Comparison of ENCODE assay signal across 8 cellular contexts in the genomic region with DNA sequence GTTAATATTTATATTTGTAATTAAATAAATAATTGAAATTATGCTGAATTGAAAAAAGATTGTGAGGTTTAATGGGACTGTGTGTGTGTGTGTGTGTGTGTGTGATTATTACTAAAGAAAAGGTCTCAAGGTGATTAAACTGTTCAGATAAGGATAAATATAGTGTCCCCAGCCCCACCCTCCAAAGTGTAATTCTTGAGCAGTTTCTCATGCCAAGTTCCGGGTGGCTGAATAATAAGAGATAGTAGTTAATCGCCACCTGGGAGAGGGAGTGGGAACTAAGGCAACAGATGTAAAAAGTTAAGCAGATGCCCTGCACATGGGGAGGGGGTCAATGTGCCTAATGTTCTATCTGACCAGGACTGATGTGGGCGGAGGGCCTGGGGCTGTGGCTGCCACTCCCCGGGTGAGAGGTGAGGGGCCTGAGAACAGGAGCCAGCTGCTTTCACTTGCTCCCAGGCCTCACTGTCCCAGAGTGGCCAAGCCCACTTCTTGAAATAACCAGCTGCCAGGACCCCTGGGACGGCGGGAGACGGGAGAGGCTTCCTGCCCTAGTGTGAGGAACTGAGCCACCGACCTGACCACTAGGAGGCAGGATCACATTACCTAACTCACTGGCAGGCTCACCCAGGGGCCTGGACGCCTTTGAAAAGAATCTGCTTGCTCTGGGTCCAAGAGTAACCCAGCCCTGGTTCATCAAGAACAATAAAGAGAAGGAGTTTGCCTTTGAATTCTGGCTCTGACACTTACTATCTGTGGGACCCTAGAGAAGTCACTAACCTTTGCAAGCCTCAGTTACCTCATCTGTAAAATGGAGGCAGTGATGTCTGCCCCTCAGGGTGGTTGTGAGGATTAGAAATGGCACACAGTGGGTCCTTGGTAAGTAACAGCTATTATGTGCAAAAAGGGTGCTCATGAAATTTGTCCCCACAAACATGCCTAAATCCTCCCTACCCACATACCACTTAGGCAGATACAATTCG.
A peak's percentile ranks its signal among the peaks of the same experiment; 100 is the strongest.
DNase-seq lines count a peak whose midpoint lies in the region; ATAC-seq lines count a peak whose summit lies in the region.

No MANE protein-coding gene starts in this region.

- intact Hi-C loops in sciatic nerve (cut with DNase I), result no loop called here
- intact Hi-C loops in aorta (cut with DNase I), result no loop called here

- no peak overlapping the region for H3K4me3 ChIP-seq in aorta (ENCODE audit: low read length in 2 of 2)

- no peaks in the 10 kb centered on the region for H3K9me3 ChIP-seq in aorta (ENCODE audit: control insufficient read depth, low read length)

- H3K27me3 ChIP-seq in aorta (ENCODE audit: control insufficient read depth in 1 of 2, insufficient read depth in 2 of 2, low read length in 1 of 2), result no peaks in the 10 kb centered on the region

- peak; percentile 76 for ATAC-seq in GM18511 (IDR thresholded peaks at IDR 0.05; ENCODE audit: unreplicated experiment)
- ATAC-seq in sciatic nerve, result peak; percentile 81
- no peak for ATAC-seq in aorta (ENCODE audit: low FRiP score)

- peak; percentile 7 for DNase-seq in CMK (ENCODE audit: low read depth)
- DNase-seq in HPDE6-E6E7 (ENCODE audit: extremely low spot score), result peak; percentile 17
- DNase-seq in SKM-1 treated with dmso at 0.1 percent for 144 hours (lab: John Stamatoyannopoulos, UW; ENCODE audit: unreplicated experiment), result peak; percentile 34
- DNase-seq in fibroblast of the conjunctiva (ENCODE audit: low read depth), result peak; percentile 23
- DNase-seq in sciatic nerve (ENCODE audit: low spot score), result peak; percentile 70
- no peak for DNase-seq in aorta
- no peak for DNase-seq in NCI-H2171 (lab: John Stamatoyannopoulos, UW)

- no peak overlapping the region for H3K27ac ChIP-seq in aorta (ENCODE audit: low read depth in 1 of 2, low read length in 2 of 2)

- 11 to 20% methylated on average over 10 of the region's 10 CpGs for WGBS in aorta, 2 donors

- no peaks in the 10 kb centered on the region for H3K36me3 ChIP-seq in aorta (ENCODE audit: control insufficient read depth in 1 of 2, insufficient read depth in 2 of 2, low read length in 1 of 2)

- H3K4me1 ChIP-seq in aorta (ENCODE audit: control insufficient read depth in 1 of 2, insufficient read depth in 2 of 2, low read length in 2 of 2), result no peaks in the 10 kb centered on the region

Comparison
In these comparisons a context has a peak if more than half of its experiments do, and no peak if none do; other contexts are left out.
1. DNase-seq: peak in CMK (single experiment), HPDE6-E6E7 (single experiment), SKM-1 treated with dmso at 0.1 percent for 144 hours (single experiment), fibroblast of the conjunctiva (single experiment) and sciatic nerve (single experiment); none in aorta (0 of 2) and NCI-H2171 (single experiment).